Comparison of ENCODE assay signal across 8 cellular contexts in the genomic region with DNA sequence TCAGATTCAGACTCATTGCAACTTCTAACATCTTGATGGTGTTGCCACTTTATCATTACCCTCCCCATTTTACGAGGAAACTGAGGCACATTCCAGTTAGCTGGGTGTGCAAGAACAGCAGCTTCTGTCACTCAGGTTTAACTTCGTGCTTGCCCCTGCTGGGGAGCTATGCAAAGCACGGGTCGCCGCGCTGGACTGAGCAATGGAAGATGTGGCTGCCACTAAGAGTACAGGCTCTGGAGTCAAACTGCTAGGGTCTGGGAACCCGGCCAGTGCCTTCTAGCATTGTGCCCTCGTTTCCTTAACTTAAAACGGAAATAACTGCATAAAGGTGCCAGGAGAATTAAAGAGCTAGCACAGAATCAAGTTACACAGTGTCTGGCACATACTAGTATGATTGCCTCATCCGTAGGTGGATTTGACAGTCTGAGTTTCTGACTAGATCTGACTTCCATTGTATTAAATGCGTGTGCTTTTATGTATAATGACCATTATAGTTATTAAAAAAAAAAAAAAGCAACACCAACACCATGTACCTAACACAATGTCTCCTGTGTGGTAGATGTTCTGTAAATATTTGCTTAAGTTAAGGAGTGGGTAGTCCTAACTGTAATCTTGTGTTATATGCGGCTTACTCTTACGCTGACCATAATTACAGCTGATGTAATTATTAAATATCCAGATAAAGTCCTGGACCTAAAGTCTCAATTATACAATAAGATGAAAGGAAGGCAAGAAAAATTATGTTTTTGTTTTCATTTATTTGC. TPM values are rescaled to one million over a fixed set of nuclear protein-coding genes. Genes with fewer than 3 reads are reported as not detected.
DNase-seq lines count a peak whose midpoint lies in the region; ATAC-seq lines count a peak whose summit lies in the region.

No MANE protein-coding gene starts in this region.

- no peak overlapping the region for H2AK5ac ChIP-seq in mesendoderm (ENCODE audit: low read length)

- H3K27me3 ChIP-seq in ACC112 (ENCODE audit: insufficient read depth, low read length): no peaks in the 10 kb centered on the region
- H3K27me3 ChIP-seq in effector memory CD4-positive, alpha-beta T cell (replicated peaks; ENCODE audit: control insufficient read depth, insufficient read depth, low read length, poor library complexity, severe bottlenecking): no peaks in the 10 kb centered on the region
- H3K27me3 ChIP-seq in mesendoderm (ENCODE audit: insufficient read depth, low read length, poor library complexity): no peaks in the 10 kb centered on the region

- ATAC-seq in GM18499 (IDR thresholded peaks at IDR 0.05; ENCODE audit: insufficient read depth, unreplicated experiment): peak; percentile 61
- ATAC-seq in HG02870 (IDR thresholded peaks at IDR 0.05; ENCODE audit: unreplicated experiment): peak; percentile 75

- DNase-seq in NCI-H146 treated with DMSO at 0.1 percent for 48 hours (lab: John Stamatoyannopoulos, UW; ENCODE audit: unreplicated experiment) (peak; percentile 41), mesendoderm (peak; percentile 69)
- DNase-seq in activated CD4-positive, alpha-beta T cell treated with anti-CD3 and anti-CD28 coated beads, Interleukin-2, amount 50 U/mL, for 24 hours (ENCODE audit: low read depth in 1 of 2, low spot score in 1 of 2): peak; percentile 11 to 17
- peak in 2 of 3 donors; percentile 9 to 22 for DNase-seq in effector memory CD4-positive, alpha-beta T cell
- DNase-seq in stimulated activated CD8-positive, alpha-beta memory T cell treated with anti-CD3 and anti-CD28 coated beads, Interleukin-7, amount 100 ng/mL, for 24 hours (ENCODE audit: low read depth): peak; percentile 9

- peak overlapping the region; percentile 90 for H3K27ac ChIP-seq in ACC112 (ENCODE audit: low read depth, low read length)
- H3K27ac ChIP-seq in effector memory CD4-positive, alpha-beta T cell (ENCODE audit: insufficient read depth, low read length, poor library complexity, severe bottlenecking): peak overlapping the region; percentile 40
- peak overlapping the region; percentile 45 for H3K27ac ChIP-seq in mesendoderm (ENCODE audit: low read depth, low read length)

- peak overlapping the region; percentile 41 for H2AFZ ChIP-seq in ACC112 (ENCODE audit: low read length, unreplicated experiment)

- no CpG with 5 or more reads among the region's 13 CpGs for WGBS in mesendoderm (ENCODE audit: extremely low coverage, insufficient coverage, low lambda C conversion rate)

- H3K23ac ChIP-seq in mesendoderm (ENCODE audit: low read length): no peak overlapping the region

- H3K56ac ChIP-seq in mesendoderm (ENCODE audit: low read length): peak overlapping the region; percentile 97

- no peak overlapping the region for H2BK120ac ChIP-seq in mesendoderm (ENCODE audit: low read depth, low read length)

- H3K4me2 ChIP-seq in mesendoderm (ENCODE audit: low read length): peak overlapping the region; percentile 93

- H3K4me1 ChIP-seq in ACC112 (ENCODE audit: control insufficient read depth, insufficient read depth, low read length, unreplicated experiment): peaks cover 31% of the 10 kb centered on the region
- no peaks in the 10 kb centered on the region for H3K4me1 ChIP-seq in effector memory CD4-positive, alpha-beta T cell (ENCODE audit: control insufficient read depth, insufficient read depth, low read length, poor library complexity, severe bottlenecking)
- H3K4me1 ChIP-seq in mesendoderm (ENCODE audit: control insufficient read depth, low read depth, low read length): peaks cover 3% of the 10 kb centered on the region

- peaks cover 32% of the 10 kb centered on the region for H3K79me2 ChIP-seq in ACC112 (ENCODE audit: control insufficient read depth, insufficient read depth, low read length, unreplicated experiment)
- peaks cover 13% of the 10 kb centered on the region for H3K79me2 ChIP-seq in mesendoderm (ENCODE audit: control insufficient read depth, insufficient read depth, low read length)

- no peak overlapping the region for H4K5ac ChIP-seq in mesendoderm (ENCODE audit: low read length)

- peak overlapping the region; percentile 89 for H3K4ac ChIP-seq in mesendoderm (ENCODE audit: low read depth, low read length)

- H3K9me3 ChIP-seq in effector memory CD4-positive, alpha-beta T cell (ENCODE audit: control insufficient read depth, low read length): no peaks in the 10 kb centered on the region

- peak overlapping the region; percentile 84 for H3K4me3 ChIP-seq in ACC112 (ENCODE audit: low read depth, low read length)
- H3K4me3 ChIP-seq in effector memory CD4-positive, alpha-beta T cell (ENCODE audit: insufficient read depth, low read depth, low read length, poor library complexity, severe bottlenecking): peak overlapping the region; percentile 54
- peak overlapping the region; percentile 93 for H3K4me3 ChIP-seq in mesendoderm (ENCODE audit: low read length)

- H3K36me3 ChIP-seq in ACC112 (ENCODE audit: insufficient read depth, low read length) (peaks cover 22% of the 10 kb centered on the region), mesendoderm (ENCODE audit: control insufficient read depth, insufficient read depth, low read length) (no peaks in the 10 kb centered on the region)
- H3K36me3 ChIP-seq in effector memory CD4-positive, alpha-beta T cell (ENCODE audit: control insufficient read depth, insufficient read depth, low read length): peaks cover 12% of the 10 kb centered on the region

- H3K9ac ChIP-seq in mesendoderm (ENCODE audit: low read length): peak overlapping the region; percentile 93

- no peak overlapping the region for H2BK5ac ChIP-seq in mesendoderm (ENCODE audit: low read length)

- peaks cover 6% of the 10 kb centered on the region for H3K79me1 ChIP-seq in mesendoderm (ENCODE audit: low read length)

- peak overlapping the region; percentile 73 for H3K18ac ChIP-seq in mesendoderm (ENCODE audit: low read length)

- H4K8ac ChIP-seq in mesendoderm (ENCODE audit: low read depth, low read length): peak overlapping the region; percentile 82

- no peak overlapping the region for H2BK15ac ChIP-seq in mesendoderm (replicated peaks; ENCODE audit: low read depth)

RNA-seq across cellular contexts. Expression of gene ZNF22, which starts 0.8 kb away (rescaled TPM):
- 64.7 TPM for polyA plus RNA-seq in mesendoderm (2013, experiment 1 of 2)
- 63.5 TPM for polyA plus RNA-seq in mesendoderm (2013, experiment 2 of 2)

RNA-seq across cellular contexts. Expression of gene DEPP1, which starts 23.0 kb away (rescaled TPM):
- polyA plus RNA-seq in mesendoderm (2013, experiment 1 of 2): 0.10 TPM
- polyA plus RNA-seq in mesendoderm (2013, experiment 2 of 2): 0.10 TPM

RNA-seq across cellular contexts. Expression of gene RASSF4, which starts 42.0 kb away (rescaled TPM):
- polyA plus RNA-seq in mesendoderm (2013, experiment 1 of 2): 3.1 TPM
- 3.9 TPM for polyA plus RNA-seq in mesendoderm (2013, experiment 2 of 2)

Comparison
In these comparisons a context has a peak if more than half of its experiments do, and no peak if none do; other contexts are left out.
1. Peak in every context shown above with its lines: DNase-seq, ATAC-seq, H3K4me3 ChIP-seq and H3K27ac ChIP-seq.
2. H3K27ac ChIP-seq: peak in every context shown above with its lines; median percentile 90 in ACC112; 45 in mesendoderm; 40 in effector memory CD4-positive, alpha-beta T cell.
3. DNase-seq: peak in every context shown above with its lines; median percentile 69 in mesendoderm; 41 in NCI-H146 treated with DMSO at 0.1 percent for 48 hours; 16 in effector memory CD4-positive, alpha-beta T cell; 14 in activated CD4-positive, alpha-beta T cell treated with anti-CD3 and anti-CD28 coated beads, Interleukin-2, amount 50 U/mL, for 24 hours; 9 in stimulated activated CD8-positive, alpha-beta memory T cell treated with anti-CD3 and anti-CD28 coated beads, Interleukin-7, amount 100 ng/mL, for 24 hours.